8 cellular contexts compared by ENCODE assay signal in the genomic region with DNA sequence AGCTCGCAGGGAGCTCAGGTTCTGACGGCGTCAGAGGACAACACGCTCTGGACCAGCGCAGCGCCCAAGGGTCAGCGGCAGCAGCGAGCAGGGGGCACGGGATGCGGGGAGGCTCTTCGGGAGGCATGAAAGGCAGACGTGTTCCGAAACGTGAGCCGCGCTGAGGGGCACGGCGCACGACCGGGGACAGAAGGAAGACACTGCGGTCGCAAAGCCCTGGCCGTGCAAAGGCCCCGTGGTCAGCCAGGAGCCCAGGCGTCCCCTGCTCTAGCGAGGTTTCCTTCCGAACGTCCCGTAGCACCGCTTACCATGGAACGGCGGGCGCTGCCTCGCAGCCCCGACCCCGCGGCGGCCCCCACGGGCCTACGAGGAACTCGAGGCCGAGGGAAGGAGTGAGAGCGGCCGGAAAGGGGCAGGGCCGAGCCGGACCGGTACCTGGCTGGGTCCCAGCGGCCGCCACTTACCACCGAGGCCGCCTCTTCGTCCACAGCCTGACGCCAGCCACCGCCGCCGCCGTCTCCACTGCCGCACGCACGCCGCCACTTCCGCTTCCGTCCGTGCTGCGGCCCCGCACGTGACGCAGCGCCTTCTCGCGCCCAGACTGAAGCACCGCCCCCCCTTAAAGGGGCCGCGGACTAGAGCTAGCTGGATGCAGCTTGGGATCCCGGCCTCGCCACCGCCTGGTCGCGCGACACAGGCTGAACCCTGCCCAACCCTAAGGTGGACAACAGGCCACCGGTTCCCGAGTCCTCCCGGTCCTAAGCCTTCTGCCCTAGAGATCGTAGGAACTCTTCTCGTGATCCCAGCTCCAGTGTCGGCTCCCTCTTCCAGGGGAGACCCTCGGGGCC. TPM values are rescaled to one million over a fixed set of nuclear protein-coding genes. Genes with fewer than 3 reads are reported as not detected.
DNase-seq lines count a peak whose midpoint lies in the region; ATAC-seq and TF ChIP-seq lines count a peak whose summit lies in the region.

No MANE protein-coding gene starts in this region.

- ATAC-seq in GM19043 (IDR thresholded peaks at IDR 0.05; ENCODE audit: low read depth, unreplicated experiment) = peak; percentile 92
- ATAC-seq in HG03354 (IDR thresholded peaks at IDR 0.05; ENCODE audit: poor library complexity, severe bottlenecking, unreplicated experiment) = peak; percentile 90
- peak; percentile 77 for ATAC-seq in left lobe of liver

- H3K27ac ChIP-seq in colonic mucosa = peak overlapping the region; percentile 92

- peak overlapping the region; percentile 98 for H3K4me3 ChIP-seq in colonic mucosa

- DNase-seq in AG20443 (ENCODE audit: low spot score) (peak; percentile 93), NCI-H460 (ENCODE audit: extremely low read depth, low read depth) (peak; percentile 75), colonic mucosa (peak; percentile 95), left lobe of liver (ENCODE audit: low spot score) (peak; percentile 95)
- DNase-seq in activated CD4-positive, alpha-beta T cell treated with anti-CD3 and anti-CD28 coated beads for 48 hours = peak; percentile 91
- peak; percentile 89 to 92 for DNase-seq in stimulated activated CD4-positive, alpha-beta T cell treated with anti-CD3 and anti-CD28 coated beads, Interleukin-2, amount 100 ng/mL, for 24 hours

- H3K36me3 ChIP-seq in colonic mucosa = no peaks in the 10 kb centered on the region

- intact Hi-C loops in colonic mucosa (cut with DNase I) = no loop called here

- H3K27me3 ChIP-seq in colonic mucosa = no peaks in the 10 kb centered on the region

- H3K4me1 ChIP-seq in colonic mucosa = peaks cover 8% of the 10 kb centered on the region

- no peaks in the 10 kb centered on the region for H3K9me3 ChIP-seq in colonic mucosa

- H3K9ac ChIP-seq in colonic mucosa (ENCODE audit: low read depth in 2 of 2, low read length in 2 of 2) = peak overlapping the region; percentile 96

- no peak for TF ChIP-seq CTCF in colonic mucosa (IDR thresholded peaks at IDR 0.05)

RNA-seq across cellular contexts. Expression of gene ABHD17A, which starts 9.4 kb away (rescaled TPM):
- total RNA-seq in NCI-H460 (2014; rRNA removed; shearing (Covaris generic)) = 27.0 and 37.1 TPM in 2 replicates
- polyA plus RNA-seq in NCI-H460 (2014; cell fraction: nucleus; rRNA removed) = 122 and 149 TPM in 2 replicates
- total RNA-seq in colonic mucosa = 10 to 100 TPM; 53.3 to 78.5 TPM
- 29.4 TPM for total RNA-seq in left lobe of liver

RNA-seq across cellular contexts. Expression of gene KLF16, which starts 12.5 kb away (rescaled TPM):
- 10.4 and 11.0 TPM in 2 replicates for total RNA-seq in NCI-H460 (2014; rRNA removed; shearing (Covaris generic))
- 12.4 and 14.5 TPM in 2 replicates for polyA plus RNA-seq in NCI-H460 (2014; cell fraction: nucleus; rRNA removed)
- total RNA-seq in colonic mucosa = 10 to 100 TPM; 31.1 to 34.8 TPM
- 11.9 TPM for total RNA-seq in left lobe of liver

RNA-seq across cellular contexts. Expression of gene REXO1, which starts 27.6 kb away (rescaled TPM):
- 5.9 and 6.6 TPM in 2 replicates for total RNA-seq in NCI-H460 (2014; rRNA removed; shearing (Covaris generic))
- 11.0 and 17.0 TPM in 2 replicates for polyA plus RNA-seq in NCI-H460 (2014; cell fraction: nucleus; rRNA removed)
- 10 to 100 TPM; 42.0 to 51.7 TPM for total RNA-seq in colonic mucosa
- total RNA-seq in left lobe of liver = 19.3 TPM

RNA-seq across cellular contexts. Expression of gene ADAT3, which starts 29.3 kb away (rescaled TPM):
- total RNA-seq in NCI-H460 (2014; rRNA removed; shearing (Covaris generic)) = 2.1 and 3.9 TPM in 2 replicates
- polyA plus RNA-seq in NCI-H460 (2014; cell fraction: nucleus; rRNA removed) = 2.7 and 3.5 TPM in 2 replicates
- total RNA-seq in colonic mucosa = 10 to 100 TPM; 14.2 to 24.7 TPM
- 4.5 TPM for total RNA-seq in left lobe of liver

RNA-seq across cellular contexts. Expression of gene SCAMP4, which starts 29.3 kb away (rescaled TPM):
- 27.5 and 32.0 TPM in 2 replicates for total RNA-seq in NCI-H460 (2014; rRNA removed; shearing (Covaris generic))
- polyA plus RNA-seq in NCI-H460 (2014; cell fraction: nucleus; rRNA removed) = 38.4 and 58.4 TPM in 2 replicates
- total RNA-seq in colonic mucosa (10 to 100 TPM; 57.4 to 91.8 TPM), left lobe of liver (23.9 TPM)

Comparison
In these comparisons a context has a peak if more than half of its experiments do, and no peak if none do; other contexts are left out.
1. Peak in every context shown above with its lines: DNase-seq, ATAC-seq, H3K4me3 ChIP-seq and H3K27ac ChIP-seq.